ENCODE assay signal across 21 cellular contexts in the genomic region with DNA sequence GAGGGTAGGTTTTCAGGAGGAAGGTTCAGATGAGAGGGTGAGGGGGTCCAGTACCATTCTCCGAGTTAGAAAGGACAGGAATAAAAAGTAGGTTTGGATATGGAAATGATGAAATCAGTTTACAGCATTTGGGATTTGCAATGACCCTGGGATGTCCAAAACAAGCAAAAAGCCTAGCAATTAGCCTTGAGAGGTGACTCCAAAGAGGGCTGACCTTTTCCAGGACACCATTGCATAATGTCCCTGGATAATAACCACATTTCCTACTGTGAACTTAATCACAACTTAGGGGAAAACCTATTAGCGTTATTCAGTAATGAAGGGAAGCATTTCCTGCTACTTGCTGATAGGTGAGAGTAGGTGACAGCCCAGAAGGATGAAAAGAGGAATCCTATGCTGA.
DNase-seq lines count a peak whose midpoint lies in the region; ATAC-seq, FAIRE-seq and TF ChIP-seq lines count a peak whose summit lies in the region.
"Had no signal": no experiment of that assay in that cellular context is flagged by ENCODE, and none has a peak within 500 bp of the region (broad histone marks: within the 10 kb centered on the region; RNA-seq: fewer than 3 reads in every experiment).

No MANE protein-coding gene starts in this region.

- H3K4me3 ChIP-seq in gastroesophageal sphincter (no peak overlapping the region), suprapubic skin (no peak overlapping the region), MM.1S (ENCODE audit: low read length) (no peak overlapping the region)
- H3K4me3 ChIP-seq: PC-9, SJCRH30 had no signal

- TF ChIP-seq CTCF in gastroesophageal sphincter (IDR thresholded peaks at IDR 0.05): no peak
- no peak for TF ChIP-seq CTCF in suprapubic skin (IDR thresholded peaks at IDR 0.05)
- TF ChIP-seq CTCF in MM.1S (IDR thresholded peaks at IDR 0.05; ENCODE audit: low read length): no peak

- H3K79me2 ChIP-seq in MM.1S (ENCODE audit: low read length): no peaks in the 10 kb centered on the region

- H3K9ac ChIP-seq in MM.1S (ENCODE audit: low read length): no peak overlapping the region

- whole genome bisulfite sequencing in gastroesophageal sphincter (ENCODE audit: low coverage in 1 of 2), 2 donors: 54 to 80% methylated on average over 1 to 2 of the region's 2 CpGs
- 65% methylated on average over 2 of the region's 2 CpGs for WGBS in suprapubic skin

- no peaks in the 10 kb centered on the region for H3K9me2 ChIP-seq in MM.1S (replicated peaks; ENCODE audit: insufficient read depth, low read length)

- H4K20me1 ChIP-seq in MM.1S (ENCODE audit: insufficient read depth, low read length): no peaks in the 10 kb centered on the region

- H3K4me1 ChIP-seq in gastroesophageal sphincter (peaks cover 0 to 9% (median 0%) of the 10 kb centered on the region in 3 donors), suprapubic skin (peaks cover 4% of the 10 kb centered on the region), MM.1S (ENCODE audit: low read length) (0 out of 2 replicates have a peak, but pooled peaks cover 5% of the 10 kb centered on the region)
- H3K4me1 ChIP-seq: BE2C, SJCRH30 had no signal

- H3K36me3 ChIP-seq in gastroesophageal sphincter (no peaks in the 10 kb centered on the region), suprapubic skin (no peaks in the 10 kb centered on the region), MM.1S (replicated peaks; ENCODE audit: insufficient read depth, low read length) (no peaks in the 10 kb centered on the region)
- H3K36me3 ChIP-seq: BE2C, SJCRH30 had no signal

- no peaks in the 10 kb centered on the region for H3F3A ChIP-seq in MM.1S (ENCODE audit: insufficient read depth, low read length)

- peak overlapping the region in 1 of 4 donors; percentile 4 for H3K27ac ChIP-seq in gastroesophageal sphincter
- peak overlapping the region; percentile 8 for H3K27ac ChIP-seq in suprapubic skin
- H3K27ac ChIP-seq in MM.1S (ENCODE audit: low read length): no peak overlapping the region
- H3K27ac ChIP-seq: PC-9, SJCRH30 had no signal

- no peak for FAIRE-seq in GM12891 (lab: Jason Lieb, UNC)
- FAIRE-seq: D721Med, GM19239, H1 had no signal

- no peak for DNase-seq in Right ventricle myocardium superior
- no peak for DNase-seq in cardiac septum (ENCODE audit: low spot score)
- peak; percentile 55 for DNase-seq in left lobe of liver (ENCODE audit: low spot score)
- no peak for DNase-seq in suprapubic skin (ENCODE audit: low spot score in 2 of 2)
- DNase-seq in NCI-H146 (lab: John Stamatoyannopoulos, UW): no peak
- DNase-seq in GM12891 (ENCODE audit: insufficient read length, low spot score): no peak
- DNase-seq in MM.1S: no peak
- DNase-seq: BE2C, DMS53, GDM1, NCI-H1436, NCI-H2029, NCI-H226, NCI-H510A treated with DMSO at 0.1 percent for 48 hours, PC-9, SJCRH30 had no signal

- H3K9me3 ChIP-seq in gastroesophageal sphincter (no peaks in the 10 kb centered on the region), suprapubic skin (no peaks in the 10 kb centered on the region), MM.1S (replicated peaks; ENCODE audit: insufficient read depth, low read length) (no peaks in the 10 kb centered on the region)
- H3K9me3 ChIP-seq: BE2C, SJCRH30 had no signal

- intact Hi-C loops in Right ventricle myocardium superior (cut with DNase I) (loop anchor here (10.0 kb wide), 1 partner anchor 99 kb away; the partner anchor contains the start of gene ARHGAP42), cardiac septum (cut with DNase I) (no loop called here)

- H3K27me3 ChIP-seq in gastroesophageal sphincter: no peaks in the 10 kb centered on the region
- H3K27me3 ChIP-seq in suprapubic skin: no peaks in the 10 kb centered on the region
- H3K27me3 ChIP-seq in MM.1S (replicated peaks; ENCODE audit: insufficient read depth, low read length): no peaks in the 10 kb centered on the region
- H3K27me3 ChIP-seq: SJCRH30 had no signal

- TF ChIP-seq EP300 in gastroesophageal sphincter (IDR thresholded peaks at IDR 0.05) (no peak), suprapubic skin (IDR thresholded peaks at IDR 0.05) (no peak)

- no peak overlapping the region for H2AFZ ChIP-seq in MM.1S (ENCODE audit: low read length)
- H2AFZ ChIP-seq: PC-9 had no signal

- TF ChIP-seq POLR2A in gastroesophageal sphincter (IDR thresholded peaks at IDR 0.05): no peak
- TF ChIP-seq POLR2A in suprapubic skin (IDR thresholded peaks at IDR 0.05): no peak
- no peak for TF ChIP-seq POLR2A in GM12891 (IDR thresholded peaks at IDR 0.05; ENCODE audit: low read depth, low read length)

- ATAC-seq in Right ventricle myocardium superior (ENCODE audit: poor library complexity) (peak; percentile 89), gastroesophageal sphincter (peak; percentile 80), left lobe of liver (peak; percentile 92)
- ATAC-seq: HCT116 had no signal

- no peak overlapping the region for H3K4me2 ChIP-seq in MM.1S (ENCODE audit: low read depth, low read length)
- H3K4me2 ChIP-seq: PC-9 had no signal

TF ChIP-seq in GM12891, 5 proteins besides CTCF, POLR2A, EP300 and RAD21:
- no peak for TF ChIP-seq TAF1 (IDR thresholded peaks at IDR 0.05; ENCODE audit: low read depth, low read length)
- no peak for TF ChIP-seq POLR2AphosphoS5 (IDR thresholded peaks at IDR 0.05; ENCODE audit: low read depth, low read length)
- TF ChIP-seq SPI1 (IDR thresholded peaks at IDR 0.05; ENCODE audit: low read depth, low read length): no peak
- no peak for TF ChIP-seq POU2F2 (IDR thresholded peaks at IDR 0.05; ENCODE audit: low read depth, low read length)
- no peak for TF ChIP-seq PAX5 (IDR thresholded peaks at IDR 0.05; ENCODE audit: insufficient read depth, low read length, severe bottlenecking)
